2 cellular contexts compared by ENCODE assay signal in genomic region chr10:102309916-102310315, GRCh38.
TF ChIP-seq lines count a peak whose summit lies in the region.

No MANE protein-coding gene starts in this region.

TF ChIP-seq in SK-N-SH, 30 proteins besides CTCF, POLR2A, EP300 and RAD21 (continued from another document):
- TF ChIP-seq MEF2A (IDR thresholded peaks at IDR 0.05; ENCODE audit: borderline replicate concordance, low read depth) (no peak), SIN3A (IDR thresholded peaks at IDR 0.05; ENCODE audit: borderline replicate concordance, low read depth, low read length) (no peak), IRF3 (IDR thresholded peaks at IDR 0.05; ENCODE audit: low read depth, low read length) (no peak), FOXJ3 (CRISPR knock-in tag; IDR thresholded peaks at IDR 0.05) (no peak), TEAD4 (IDR thresholded peaks at IDR 0.05; ENCODE audit: borderline replicate concordance, insufficient read depth) (no peak), MAX (IDR thresholded peaks at IDR 0.05; ENCODE audit: low read depth) (no peak), GABPA (IDR thresholded peaks at IDR 0.05; ENCODE audit: low read depth) (no peak)
- TF ChIP-seq, protein P1, sequence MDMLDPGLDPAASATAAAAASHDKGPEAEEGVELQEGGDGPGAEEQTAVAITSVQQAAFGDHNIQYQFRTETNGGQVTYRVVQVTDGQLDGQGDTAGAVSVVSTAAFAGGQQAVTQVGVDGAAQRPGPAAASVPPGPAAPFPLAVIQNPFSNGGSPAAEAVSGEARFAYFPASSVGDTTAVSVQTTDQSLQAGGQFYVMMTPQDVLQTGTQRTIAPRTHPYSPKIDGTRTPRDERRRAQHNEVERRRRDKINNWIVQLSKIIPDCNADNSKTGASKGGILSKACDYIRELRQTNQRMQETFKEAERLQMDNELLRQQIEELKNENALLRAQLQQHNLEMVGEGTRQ (IDR thresholded peaks at IDR 0.05; ENCODE audit: borderline replicate concordance, low read depth, low read length), result no peak

TF ChIP-seq in SK-N-SH treated with all-trans-retinoic acid at 6 μM for 48 hours, 23 proteins besides CTCF, POLR2A, EP300 and RAD21 (continued from another document):
- TF ChIP-seq, protein P2, sequence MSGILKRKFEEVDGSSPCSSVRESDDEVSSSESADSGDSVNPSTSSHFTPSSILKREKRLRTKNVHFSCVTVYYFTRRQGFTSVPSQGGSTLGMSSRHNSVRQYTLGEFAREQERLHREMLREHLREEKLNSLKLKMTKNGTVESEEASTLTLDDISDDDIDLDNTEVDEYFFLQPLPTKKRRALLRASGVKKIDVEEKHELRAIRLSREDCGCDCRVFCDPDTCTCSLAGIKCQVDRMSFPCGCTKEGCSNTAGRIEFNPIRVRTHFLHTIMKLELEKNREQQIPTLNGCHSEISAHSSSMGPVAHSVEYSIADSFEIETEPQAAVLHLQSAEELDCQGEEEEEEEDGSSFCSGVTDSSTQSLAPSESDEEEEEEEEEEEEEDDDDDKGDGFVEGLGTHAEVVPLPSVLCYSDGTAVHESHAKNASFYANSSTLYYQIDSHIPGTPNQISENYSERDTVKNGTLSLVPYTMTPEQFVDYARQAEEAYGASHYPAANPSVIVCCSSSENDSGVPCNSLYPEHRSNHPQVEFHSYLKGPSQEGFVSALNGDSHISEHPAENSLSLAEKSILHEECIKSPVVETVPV (CRISPR knock-in tag; IDR thresholded peaks at IDR 0.05), result no peak
- no peak for TF ChIP-seq ZNF70 (CRISPR knock-in tag; IDR thresholded peaks at IDR 0.05)
